Comparison of ENCODE assay signal across 1 cellular context in genomic region chr3:10744098-10744465, GRCh38.
TF ChIP-seq lines count a peak whose summit lies in the region.

No MANE protein-coding gene starts in this region.

TF ChIP-seq in IMR-90, 13 proteins besides CTCF, POLR2A, EP300 and RAD21 (continued from another document):
- no peak for TF ChIP-seq USF2 (IDR thresholded peaks at IDR 0.05; ENCODE audit: low read depth, low read length)
- no peak for TF ChIP-seq CHD1 (IDR thresholded peaks at IDR 0.05; ENCODE audit: low read depth, low read length)
- TF ChIP-seq FOS (IDR thresholded peaks at IDR 0.05; ENCODE audit: low read depth, low read length): no peak
- TF ChIP-seq MAZ (IDR thresholded peaks at IDR 0.05; ENCODE audit: borderline replicate concordance, low read depth, low read length): no peak
- no peak for TF ChIP-seq SMC3 (IDR thresholded peaks at IDR 0.05; ENCODE audit: low read depth, low read length)
